9 cellular contexts compared by ENCODE assay signal in the genomic region with DNA sequence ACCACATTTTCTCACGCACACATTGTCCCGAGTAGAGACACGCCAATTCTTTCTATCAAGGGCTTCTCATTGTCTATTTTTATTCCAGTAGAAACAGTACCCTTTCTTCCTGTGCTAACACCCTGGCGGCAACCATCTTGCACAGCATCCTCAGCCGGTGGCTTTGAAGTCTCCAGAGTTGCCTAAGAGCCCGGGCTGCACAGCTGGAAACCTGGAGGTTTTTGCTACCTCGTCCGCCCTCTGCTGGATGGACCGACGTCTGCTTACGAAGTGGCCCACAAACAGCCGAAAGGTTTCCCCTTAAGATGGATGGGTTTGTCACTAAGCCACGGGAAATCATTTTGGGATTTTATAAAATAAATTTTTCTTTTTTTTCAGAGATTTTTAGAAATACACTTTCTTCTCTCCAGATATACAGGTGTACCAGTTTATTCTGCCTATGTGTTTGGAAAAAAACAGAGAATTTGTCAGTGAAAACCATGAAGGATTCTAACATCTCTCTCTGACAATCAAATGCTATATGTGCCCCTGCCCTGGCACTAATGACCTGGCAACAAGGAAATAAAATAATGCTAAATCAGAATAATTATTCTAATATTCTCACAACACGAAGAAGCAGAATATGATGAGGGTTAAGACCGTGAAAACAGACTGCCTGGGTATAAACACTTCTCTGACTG.
DNase-seq lines count a peak whose midpoint lies in the region; ATAC-seq and TF ChIP-seq lines count a peak whose summit lies in the region.
"Had no signal": no experiment of that assay in that cellular context is flagged by ENCODE, and none has a peak within 500 bp of the region (broad histone marks: within the 10 kb centered on the region; RNA-seq: fewer than 3 reads in every experiment).

No MANE protein-coding gene starts in this region.

- no peak overlapping the region for H3K4me2 ChIP-seq in mesenchymal stem cell (ENCODE audit: low read length, poor library complexity, severe bottlenecking)

- H2AFZ ChIP-seq in mesenchymal stem cell (ENCODE audit: low read depth, low read length) = no peak overlapping the region

- no peak overlapping the region for H3K9ac ChIP-seq in mesenchymal stem cell (ENCODE audit: low read length)

- H2BK120ac ChIP-seq in mesenchymal stem cell (ENCODE audit: low read depth, low read length) = no peak overlapping the region

- peak; percentile 92 for ATAC-seq in GM19372 (IDR thresholded peaks at IDR 0.05; ENCODE audit: low read depth, unreplicated experiment)
- peak; percentile 86 for ATAC-seq in HG03521 (IDR thresholded peaks at IDR 0.05; ENCODE audit: unreplicated experiment)
- peak; percentile 66 for ATAC-seq in effector memory CD8-positive, alpha-beta T cell (replicated peaks)

- no peak overlapping the region for H2BK5ac ChIP-seq in mesenchymal stem cell (ENCODE audit: low read depth, low read length, poor library complexity, severe bottlenecking)

- TF ChIP-seq CTCF in C4-2B (conservative IDR thresholded peaks at IDR 0.05) = peak; percentile 93

- H3K27me3 ChIP-seq in mesenchymal stem cell (ENCODE audit: control insufficient read depth in 1 of 2, insufficient read depth in 1 of 2, low read length in 2 of 2) = no peaks in the 10 kb centered on the region

- H3K27ac ChIP-seq in C4-2B (no peak overlapping the region), mesenchymal stem cell (ENCODE audit: low read length, poor library complexity, severe bottlenecking) (no peak overlapping the region)

- no peak overlapping the region for H2BK15ac ChIP-seq in mesenchymal stem cell (ENCODE audit: low read depth, poor library complexity, severe bottlenecking)

- H3K4me1 ChIP-seq in mesenchymal stem cell (ENCODE audit: control insufficient read depth, insufficient read depth, low read depth, low read length) = no peaks in the 10 kb centered on the region

- no peak overlapping the region for H3K4ac ChIP-seq in mesenchymal stem cell (ENCODE audit: low read depth in 1 of 2, low read length in 2 of 2)

- H3K36me3 ChIP-seq in mesenchymal stem cell (ENCODE audit: control insufficient read depth in 1 of 2, insufficient read depth in 2 of 2, low read depth in 1 of 2, low read length in 2 of 2) = no peaks in the 10 kb centered on the region

- DNase-seq in NCI-H82 treated with DMSO at 0.1 percent for 48 hours (lab: John Stamatoyannopoulos, UW; ENCODE audit: unreplicated experiment) = peak; percentile 2
- DNase-seq in activated CD4-positive, alpha-beta memory T cell treated with anti-CD3 and anti-CD28 coated beads, Interleukin-2, amount 10 ng/mL, durations not matched to agents 7 days and 5 days = peak; percentile 62
- peak; percentile 23 to 38 (median 35) for DNase-seq in effector memory CD8-positive, alpha-beta T cell
- peak; percentile 82 for DNase-seq in mesenchymal stem cell
- peak; percentile 42 for DNase-seq in stimulated activated CD8-positive, alpha-beta memory T cell treated with anti-CD3 and anti-CD28 coated beads, Interleukin-4, amount 100 ng/mL, for 24 hours (ENCODE audit: low read depth)

- no peaks in the 10 kb centered on the region for H3K79me1 ChIP-seq in mesenchymal stem cell (replicated peaks; ENCODE audit: low read length, poor library complexity, severe bottlenecking)

- no peaks in the 10 kb centered on the region for H3K9me3 Mint-ChIP-seq in activated CD4-positive, alpha-beta memory T cell treated with anti-CD3 and anti-CD28 coated beads, Interleukin-2, amount 10 ng/mL, durations not matched to agents 7 days and 5 days
- peaks cover 0 to 4% of the 10 kb centered on the region in 2 donors for H3K9me3 Mint-ChIP-seq in effector memory CD8-positive, alpha-beta T cell

- H4K91ac ChIP-seq in mesenchymal stem cell (ENCODE audit: low read length) = no peak overlapping the region

- no peaks in the 10 kb centered on the region for H3K4me1 Mint-ChIP-seq in activated CD4-positive, alpha-beta memory T cell treated with anti-CD3 and anti-CD28 coated beads, Interleukin-2, amount 10 ng/mL, durations not matched to agents 7 days and 5 days
- peaks cover 0 to 3% of the 10 kb centered on the region in 2 donors for H3K4me1 Mint-ChIP-seq in effector memory CD8-positive, alpha-beta T cell (ENCODE audit: low read depth in 2 of 2)

- H3K27me3 Mint-ChIP-seq in activated CD4-positive, alpha-beta memory T cell treated with anti-CD3 and anti-CD28 coated beads, Interleukin-2, amount 10 ng/mL, durations not matched to agents 7 days and 5 days = peaks cover 8% of the 10 kb centered on the region
- peaks cover 35 to 43% of the 10 kb centered on the region in 2 donors for H3K27me3 Mint-ChIP-seq in effector memory CD8-positive, alpha-beta T cell

- H4K8ac ChIP-seq in mesenchymal stem cell (ENCODE audit: low read length) = no peak overlapping the region

- no peak overlapping the region for H3K27ac Mint-ChIP-seq in activated CD4-positive, alpha-beta memory T cell treated with anti-CD3 and anti-CD28 coated beads, Interleukin-2, amount 10 ng/mL, durations not matched to agents 7 days and 5 days
- no peak overlapping the region for H3K27ac Mint-ChIP-seq in effector memory CD8-positive, alpha-beta T cell
- H3K27ac Mint-ChIP-seq: IgD-negative memory B cell had no signal

- no peak overlapping the region for H2AK5ac ChIP-seq in mesenchymal stem cell (ENCODE audit: low read length, severe bottlenecking)

- H3K18ac ChIP-seq in mesenchymal stem cell (ENCODE audit: low read depth in 1 of 2, low read length in 2 of 2) = no peak overlapping the region

- no peaks in the 10 kb centered on the region for H3K36me3 Mint-ChIP-seq in activated CD4-positive, alpha-beta memory T cell treated with anti-CD3 and anti-CD28 coated beads, Interleukin-2, amount 10 ng/mL, durations not matched to agents 7 days and 5 days (ENCODE audit: low read depth)
- H3K36me3 Mint-ChIP-seq in effector memory CD8-positive, alpha-beta T cell (ENCODE audit: insufficient read depth) = no peaks in the 10 kb centered on the region

- CTCF ChIA-PET in activated CD4-positive, alpha-beta memory T cell treated with anti-CD3 and anti-CD28 coated beads, Interleukin-2, amount 10 ng/mL, durations not matched to agents 7 days and 5 days (lab: Charles Lee) = interaction anchor here (0.6 to 1.0 kb wide), 5 partner anchors 9 to 622 kb away, joined by 3 read pairs; no protein-coding TSS in a partner anchor

- no peak overlapping the region for H2BK12ac ChIP-seq in mesenchymal stem cell (ENCODE audit: low read length in 2 of 2)

- H3K14ac ChIP-seq in mesenchymal stem cell (ENCODE audit: low read length in 2 of 2) = no peak overlapping the region

- H3K4me3 ChIP-seq in mesenchymal stem cell (ENCODE audit: insufficient read depth in 1 of 2, low read depth in 1 of 2, low read length in 2 of 2) = no peak overlapping the region

- no peaks in the 10 kb centered on the region for H3K9me3 ChIP-seq in mesenchymal stem cell (ENCODE audit: control insufficient read depth, low read length)

- H3K4me3 Mint-ChIP-seq in activated CD4-positive, alpha-beta memory T cell treated with anti-CD3 and anti-CD28 coated beads, Interleukin-2, amount 10 ng/mL, durations not matched to agents 7 days and 5 days = no peak overlapping the region
- H3K4me3 Mint-ChIP-seq in effector memory CD8-positive, alpha-beta T cell = no peak overlapping the region
- H3K4me3 Mint-ChIP-seq: IgD-negative memory B cell had no signal

- POLR2A ChIA-PET in activated CD4-positive, alpha-beta memory T cell treated with anti-CD3 and anti-CD28 coated beads, Interleukin-2, amount 10 ng/mL, durations not matched to agents 7 days and 5 days (lab: Charles Lee) = no interaction called here

- H3K23ac ChIP-seq in mesenchymal stem cell (ENCODE audit: low read length in 2 of 2) = no peak overlapping the region

- 26% methylated on average over 10 of the region's 15 CpGs for WGBS in mesenchymal stem cell

Comparison
In these comparisons a context has a peak if more than half of its experiments do, and no peak if none do; other contexts are left out.
1. DNase-seq: peak in every context shown above with its lines; median percentile 82 in mesenchymal stem cell; 62 in activated CD4-positive, alpha-beta memory T cell treated with anti-CD3 and anti-CD28 coated beads, Interleukin-2, amount 10 ng/mL, durations not matched to agents 7 days and 5 days; 42 in stimulated activated CD8-positive, alpha-beta memory T cell treated with anti-CD3 and anti-CD28 coated beads, Interleukin-4, amount 100 ng/mL, for 24 hours; 35 in effector memory CD8-positive, alpha-beta T cell; 2 in NCI-H82 treated with DMSO at 0.1 percent for 48 hours.